Comparison of ENCODE assay signal across 28 cellular contexts in the genomic region with DNA sequence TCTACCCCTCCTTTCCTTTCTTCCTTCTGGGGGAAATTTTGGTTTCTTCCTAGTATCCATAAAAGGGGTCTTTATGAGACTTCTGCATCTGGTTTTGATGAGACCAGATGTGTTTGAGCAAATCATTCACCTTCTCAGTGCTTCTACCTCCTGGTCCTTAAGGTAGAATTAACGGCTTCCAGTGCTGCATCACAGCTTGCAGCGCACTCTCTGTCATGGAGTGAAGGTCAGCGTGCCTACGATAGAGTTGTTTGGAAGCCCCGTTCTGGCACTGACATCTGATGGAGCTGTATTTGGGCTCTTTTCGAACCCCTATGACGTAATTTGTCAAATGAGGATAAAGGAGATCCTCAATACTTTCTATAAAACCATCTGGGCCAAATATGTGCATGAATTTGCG.
"Had no signal": no experiment of that assay in that cellular context is flagged by ENCODE, and none has a peak within 500 bp of the region (broad histone marks: within the 10 kb centered on the region; RNA-seq: fewer than 3 reads in every experiment).

No MANE protein-coding gene starts in this region.

- H3K9me3 ChIP-seq: adrenal gland, body of pancreas, colonic mucosa, esophagus muscularis mucosa, gastrocnemius medialis had no signal

- H3K27me3 ChIP-seq: adrenal gland, body of pancreas, colonic mucosa, dorsolateral prefrontal cortex, esophagus muscularis mucosa, foreskin keratinocyte, gastrocnemius medialis had no signal

- H3K27ac ChIP-seq: adrenal gland, body of pancreas, colonic mucosa, dorsolateral prefrontal cortex, esophagus muscularis mucosa, foreskin keratinocyte, gastrocnemius medialis had no signal

- H3K4me3 ChIP-seq: adrenal gland, body of pancreas, colonic mucosa, dorsolateral prefrontal cortex, esophagus muscularis mucosa, gastrocnemius medialis had no signal

- H3K36me3 ChIP-seq: adrenal gland, colonic mucosa, esophagus muscularis mucosa, gastrocnemius medialis had no signal

- H3K4me1 ChIP-seq: adrenal gland, colonic mucosa, foreskin keratinocyte, gastrocnemius medialis had no signal

- DNase-seq: activated CD4-positive, alpha-beta memory T cell treated with anti-CD3 and anti-CD28 coated beads for 36 hours; activated CD4-positive, alpha-beta T cell treated with anti-CD3 and anti-CD28 coated beads for 36 hours; activated CD4-positive, alpha-beta T cell treated with anti-CD3 and anti-CD28 coated beads, Interleukin-2, amount 10 ng/mL, durations not matched to agents 24 days and 14 days; activated CD4-positive, CD25-positive, alpha-beta regulatory T cell; activated CD4-positive, CD25-positive, alpha-beta regulatory T cell treated with anti-CD3 and anti-CD28 coated beads, Interleukin-2, amount 50 U/mL, for 72 hours; activated CD8-positive, alpha-beta memory T cell treated with anti-CD3 and anti-CD28 coated beads, Interleukin-2, amount 10 ng/mL, durations not matched to agents 7 days and 5 days; activated CD8-positive, alpha-beta memory T cell treated with anti-CD3 and anti-CD28 coated beads, Interleukin-2, amount 50 U/mL, for 4 hours; activated CD8-positive, alpha-beta T cell treated with anti-CD3 and anti-CD28 coated beads, Interleukin-2, amount 10 ng/mL, durations not matched to agents 7 days and 5 days; activated effector memory CD4-positive, alpha-beta T cell treated with anti-CD3 and anti-CD28 coated beads, Interleukin-2, amount 50 U/mL, for 16 hours; activated naive CD4-positive, alpha-beta T cell treated with anti-CD3 and anti-CD28 coated beads for 36 hours; activated naive CD8-positive, alpha-beta T cell treated with anti-CD3 and anti-CD28 coated beads for 36 hours; activated naive CD8-positive, alpha-beta T cell treated with anti-CD3 and anti-CD28 coated beads, Interleukin-2, amount 50 U/mL, for 24 hours; activated T-cell treated with anti-CD3 and anti-CD28 coated beads, Interleukin-2, amount 50 U/mL, for 1 hour; activated T-cell treated with anti-CD3 and anti-CD28 coated beads, Interleukin-2, amount 50 U/mL, for 48 hours; adrenal gland; central memory CD4-positive, alpha-beta T cell; cerebellar nuclear complex; colonic mucosa; dorsolateral prefrontal cortex; effector memory CD4-positive, alpha-beta T cell; erythroblast; foreskin keratinocyte; gastrocnemius medialis; SW 1271; T-cell; T-helper 9 cell had no signal

- ATAC-seq: activated CD4-positive, alpha-beta T cell treated with anti-CD3 and anti-CD28 coated beads for 36 hours; activated CD8-positive, alpha-beta memory T cell treated with anti-CD3 and anti-CD28 coated beads, Interleukin-2, amount 10 ng/mL, durations not matched to agents 7 days and 5 days; activated CD8-positive, alpha-beta T cell treated with anti-CD3 and anti-CD28 coated beads, Interleukin-2, amount 10 ng/mL, durations not matched to agents 7 days and 5 days; activated naive CD8-positive, alpha-beta T cell treated with anti-CD3 and anti-CD28 coated beads, Interleukin-2, amount 50 U/mL, for 24 hours; foreskin keratinocyte; gastrocnemius medialis; T-cell had no signal
